Comparison of ENCODE assay signal across 16 cellular contexts in genomic region chr11:1759851-1760220, GRCh38. TPM values are rescaled to one million over a fixed set of nuclear protein-coding genes. Genes with fewer than 3 reads are reported as not detected.
DNase-seq lines count a peak whose midpoint lies in the region; ATAC-seq, FAIRE-seq and TF ChIP-seq lines count a peak whose summit lies in the region.
"Had no signal": no experiment of that assay in that cellular context is flagged by ENCODE, and none has a peak within 500 bp of the region (broad histone marks: within the 10 kb centered on the region; RNA-seq: fewer than 3 reads in every experiment).

No MANE protein-coding gene starts in this region.

- intact Hi-C loops in cardiac septum (cut with DNase I): loop anchor here (5.0 kb wide), 2 partner anchors 43 to 67 kb away; no protein-coding TSS in a partner anchor
- intact Hi-C loops in dendritic cell treated with granulocyte-macrophage colony-stimulating factor and Interleukin-4, amounts not matched to agents 40 ng/mL and 50 ng/mL, for 4 days (cut with micrococcal nuclease): loop anchor here (5.0 kb wide), 1 partner anchor 507 kb away; no protein-coding TSS in a partner anchor

- no peaks in the 10 kb centered on the region for H3K9me3 ChIP-seq in right atrium auricular region

- H3K27ac Mint-ChIP-seq in dendritic cell treated with granulocyte-macrophage colony-stimulating factor and Interleukin-4, amounts not matched to agents 40 ng/mL and 50 ng/mL, for 4 days: peak overlapping the region; percentile 96
- no peak overlapping the region for H3K27ac Mint-ChIP-seq in neural crest cell (ENCODE audit: unreplicated experiment)
- H3K27ac Mint-ChIP-seq: activated CD4-positive, alpha-beta T cell treated with anti-CD3 and anti-CD28 coated beads, Interleukin-2, amount 10 ng/mL, durations not matched to agents 24 days and 14 days; nephron progenitor cell had no signal

- H3K4me3 Mint-ChIP-seq in dendritic cell treated with granulocyte-macrophage colony-stimulating factor and Interleukin-4, amounts not matched to agents 40 ng/mL and 50 ng/mL, for 4 days: peak overlapping the region; percentile 84
- peak overlapping the region; percentile 34 for H3K4me3 Mint-ChIP-seq in neural crest cell
- H3K4me3 Mint-ChIP-seq: activated CD4-positive, alpha-beta T cell treated with anti-CD3 and anti-CD28 coated beads, Interleukin-2, amount 10 ng/mL, durations not matched to agents 24 days and 14 days; nephron progenitor cell had no signal

- peaks cover 86% of the 10 kb centered on the region for H3K4me1 Mint-ChIP-seq in dendritic cell treated with granulocyte-macrophage colony-stimulating factor and Interleukin-4, amounts not matched to agents 40 ng/mL and 50 ng/mL, for 4 days (ENCODE audit: low read depth)
- peaks cover 5% of the 10 kb centered on the region for H3K4me1 Mint-ChIP-seq in neural crest cell

- H3K27me3 ChIP-seq in right atrium auricular region: no peaks in the 10 kb centered on the region

- no peak for TF ChIP-seq POLR2A in H54 (IDR thresholded peaks at IDR 0.05; ENCODE audit: low read depth, low read length)

- no peak for FAIRE-seq in H54 (lab: Jason Lieb, UNC)
- FAIRE-seq: GM12878 had no signal

- TF ChIP-seq CTCF in right atrium auricular region (IDR thresholded peaks at IDR 0.05) (no peak), neural crest cell (conservative IDR thresholded peaks at IDR 0.05) (no peak)

- no peak for ATAC-seq in HG02938 (IDR thresholded peaks at IDR 0.05; ENCODE audit: unreplicated experiment)
- ATAC-seq: GM12878 had no signal

- WGBS in urinary bladder: 74% methylated on average over 5 of the region's 5 CpGs

- H3K36me3 ChIP-seq in right atrium auricular region (peaks cover 53% of the 10 kb centered on the region), urinary bladder (ENCODE audit: insufficient read depth) (peaks cover 4% of the 10 kb centered on the region)

- H3K4me1 ChIP-seq in right atrium auricular region (peaks cover 6 to 90% of the 10 kb centered on the region in 2 donors), urinary bladder (ENCODE audit: insufficient read depth) (no peaks in the 10 kb centered on the region)

- H3K27ac ChIP-seq in right atrium auricular region (peak overlapping the region; percentile 98 to 99), urinary bladder (ENCODE audit: low read depth) (peak overlapping the region; percentile 27)

- no peaks in the 10 kb centered on the region for H3K9me3 Mint-ChIP-seq in dendritic cell treated with granulocyte-macrophage colony-stimulating factor and Interleukin-4, amounts not matched to agents 40 ng/mL and 50 ng/mL, for 4 days
- H3K9me3 Mint-ChIP-seq in neural crest cell: no peaks in the 10 kb centered on the region
- H3K9me3 Mint-ChIP-seq: activated CD4-positive, alpha-beta T cell treated with anti-CD3 and anti-CD28 coated beads, Interleukin-2, amount 10 ng/mL, durations not matched to agents 24 days and 14 days; nephron progenitor cell had no signal

- no peak for DNase-seq in right atrium auricular region (ENCODE audit: low spot score)
- DNase-seq in cardiac septum (ENCODE audit: low spot score): no peak
- no peak for DNase-seq in neural crest cell (ENCODE audit: low read depth, low spot score)
- DNase-seq in NCI-H748 (lab: John Stamatoyannopoulos, UW; ENCODE audit: unreplicated experiment): no peak
- no peak for DNase-seq in H54 (ENCODE audit: insufficient read length, low spot score)
- DNase-seq: activated CD4-positive, alpha-beta T cell treated with anti-CD3 and anti-CD28 coated beads, Interleukin-2, amount 10 ng/mL, durations not matched to agents 24 days and 14 days; activated effector memory CD4-positive, alpha-beta T cell treated with anti-CD3 and anti-CD28 coated beads, Interleukin-2, amount 50 U/mL, for 16 hours; central memory CD4-positive, alpha-beta T cell; NCI-H2227 treated with DMSO at 0.1 percent for 48 hours; nephron progenitor cell; OCI-M1; T-helper 1 cell had no signal

- peaks cover 83% of the 10 kb centered on the region for H3K36me3 Mint-ChIP-seq in dendritic cell treated with granulocyte-macrophage colony-stimulating factor and Interleukin-4, amounts not matched to agents 40 ng/mL and 50 ng/mL, for 4 days (ENCODE audit: low read depth)
- no peaks in the 10 kb centered on the region for H3K36me3 Mint-ChIP-seq in neural crest cell (ENCODE audit: low read depth)

- H3K27me3 Mint-ChIP-seq in dendritic cell treated with granulocyte-macrophage colony-stimulating factor and Interleukin-4, amounts not matched to agents 40 ng/mL and 50 ng/mL, for 4 days: peaks cover under 1% of the 10 kb centered on the region
- no peaks in the 10 kb centered on the region for H3K27me3 Mint-ChIP-seq in neural crest cell (ENCODE audit: low read depth)
- H3K27me3 Mint-ChIP-seq: activated CD4-positive, alpha-beta T cell treated with anti-CD3 and anti-CD28 coated beads, Interleukin-2, amount 10 ng/mL, durations not matched to agents 24 days and 14 days had no signal

- H3K4me3 ChIP-seq in right atrium auricular region (peak overlapping the region in 1 of 2 donors; percentile 12), urinary bladder (ENCODE audit: low read depth, low read length) (no peak overlapping the region)
- H3K4me3 ChIP-seq: GM12878 had no signal

RNA-seq across cellular contexts. Expression of gene CTSD, which starts 3.9 kb away (rescaled TPM):
- total RNA-seq in right atrium auricular region (1,000 to 10,000 TPM in 1 of 2 donors, 100 to 1,000 TPM in 1; 782 to 1,042 TPM), cardiac septum (521 TPM), neural crest cell (95.5 and 109 TPM in 2 replicates), urinary bladder (76.4 TPM)
- polyA plus RNA-seq in urinary bladder: 495 TPM

RNA-seq across cellular contexts. Expression of gene IFITM10, which starts 9.4 kb away (rescaled TPM):
- total RNA-seq in right atrium auricular region (under 1 TPM; 0.37 to 0.47 TPM), cardiac septum (2.0 TPM), neural crest cell (0.66 TPM in 1 of 2 replicates, not detected in the other), urinary bladder (1.0 TPM)
- 1.9 TPM for polyA plus RNA-seq in urinary bladder
- total RNA-seq: GM12878 had no signal
